Comparison of ENCODE assay signal across 17 cellular contexts in genomic region chr1:191804311-191804710, GRCh38.
DNase-seq lines count a peak whose midpoint lies in the region; ATAC-seq and TF ChIP-seq lines count a peak whose summit lies in the region.
"Had no signal": no experiment of that assay in that cellular context is flagged by ENCODE, and none has a peak within 500 bp of the region (broad histone marks: within the 10 kb centered on the region; RNA-seq: fewer than 3 reads in every experiment).

No MANE protein-coding gene starts in this region.

- H3K27me3 ChIP-seq in heart right ventricle: no peaks in the 10 kb centered on the region
- H3K27me3 ChIP-seq in SU-DHL-6 (ENCODE audit: low read length): no peaks in the 10 kb centered on the region
- H3K27me3 ChIP-seq in mesenchymal stem cell (ENCODE audit: control insufficient read depth in 1 of 2, insufficient read depth in 1 of 2, low read length in 2 of 2): no peaks in the 10 kb centered on the region
- H3K27me3 ChIP-seq in smooth muscle cell (ENCODE audit: low read depth): no peaks in the 10 kb centered on the region

- no peak overlapping the region for H3K18ac ChIP-seq in mesenchymal stem cell (ENCODE audit: low read depth in 1 of 2, low read length in 2 of 2)

- intact Hi-C loops in Right ventricle myocardium inferior (cut with DNase I): no loop called here
- intact Hi-C loops in heart right ventricle (cut with DNase I): no loop called here

- H4K20me1 ChIP-seq in SU-DHL-6 (ENCODE audit: low read depth, low read length) (no peaks in the 10 kb centered on the region), smooth muscle cell (ENCODE audit: low read depth) (no peaks in the 10 kb centered on the region)

- H3F3A ChIP-seq in SU-DHL-6 (ENCODE audit: insufficient read depth) (no peaks in the 10 kb centered on the region), smooth muscle cell (ENCODE audit: low read depth) (no peaks in the 10 kb centered on the region)

- H3K79me1 ChIP-seq in mesenchymal stem cell (replicated peaks; ENCODE audit: low read length, poor library complexity, severe bottlenecking): no peaks in the 10 kb centered on the region

- H3K23ac ChIP-seq in mesenchymal stem cell (ENCODE audit: low read length in 2 of 2): no peak overlapping the region

- 29 to 34% methylated on average over 3 of the region's 3 CpGs for WGBS in heart right ventricle, 2 donors
- no CpG with 5 or more reads among the region's 3 CpGs for WGBS in mesenchymal stem cell
- 86% methylated on average over 3 of the region's 3 CpGs for WGBS in smooth muscle cell (ENCODE audit: low lambda C conversion rate)

- H3K4me2 ChIP-seq in SU-DHL-6 (ENCODE audit: low read depth, low read length, poor library complexity, severe bottlenecking) (no peak overlapping the region), mesenchymal stem cell (ENCODE audit: low read length, poor library complexity, severe bottlenecking) (no peak overlapping the region), smooth muscle cell (no peak overlapping the region)

- H3K14ac ChIP-seq in mesenchymal stem cell (ENCODE audit: low read length in 2 of 2): no peak overlapping the region

- H3K9ac ChIP-seq in SU-DHL-6 (ENCODE audit: low read length) (no peak overlapping the region), mesenchymal stem cell (ENCODE audit: low read length) (no peak overlapping the region), smooth muscle cell (ENCODE audit: low read depth) (no peak overlapping the region)

- H2AFZ ChIP-seq in SU-DHL-6 (ENCODE audit: low read depth, low read length, severe bottlenecking) (peak overlapping the region; percentile 25), mesenchymal stem cell (ENCODE audit: low read depth, low read length) (no peak overlapping the region), smooth muscle cell (ENCODE audit: low read depth) (peak overlapping the region; percentile 21)

- no peaks in the 10 kb centered on the region for H3K9me2 ChIP-seq in SU-DHL-6 (replicated peaks; ENCODE audit: insufficient read depth, low read length)

- H2AK5ac ChIP-seq in mesenchymal stem cell (ENCODE audit: low read length, severe bottlenecking): no peak overlapping the region

- no peak overlapping the region for H4K8ac ChIP-seq in mesenchymal stem cell (ENCODE audit: low read length)

- H2BK120ac ChIP-seq in mesenchymal stem cell (ENCODE audit: low read depth, low read length): no peak overlapping the region

- H3K36me3 ChIP-seq in heart right ventricle: no peaks in the 10 kb centered on the region
- H3K36me3 ChIP-seq in SU-DHL-6 (ENCODE audit: low read length): no peaks in the 10 kb centered on the region
- H3K36me3 ChIP-seq in mesenchymal stem cell (ENCODE audit: control insufficient read depth in 1 of 2, insufficient read depth in 2 of 2, low read depth in 1 of 2, low read length in 2 of 2): no peaks in the 10 kb centered on the region
- H3K36me3 ChIP-seq in smooth muscle cell (ENCODE audit: low read depth): no peaks in the 10 kb centered on the region
- H3K36me3 ChIP-seq: HAP-1 had no signal

- H2BK12ac ChIP-seq in mesenchymal stem cell (ENCODE audit: low read length in 2 of 2): no peak overlapping the region

- H2BK5ac ChIP-seq in mesenchymal stem cell (ENCODE audit: low read depth, low read length, poor library complexity, severe bottlenecking): no peak overlapping the region

- TF ChIP-seq CTCF in heart right ventricle (IDR thresholded peaks at IDR 0.05): no peak
- TF ChIP-seq CTCF in SU-DHL-6 (IDR thresholded peaks at IDR 0.05; ENCODE audit: insufficient read depth, low read length, poor library complexity, severe bottlenecking): no peak
- no peak for TF ChIP-seq CTCF in smooth muscle cell (IDR thresholded peaks at IDR 0.05; ENCODE audit: borderline replicate concordance, insufficient read depth, poor library complexity, severe bottlenecking)

- H4K91ac ChIP-seq in mesenchymal stem cell (ENCODE audit: low read length): no peak overlapping the region

- H2BK15ac ChIP-seq in mesenchymal stem cell (ENCODE audit: low read depth, poor library complexity, severe bottlenecking): no peak overlapping the region

- H3K9me3 ChIP-seq in heart right ventricle: no peaks in the 10 kb centered on the region
- no peaks in the 10 kb centered on the region for H3K9me3 ChIP-seq in SU-DHL-6 (ENCODE audit: insufficient read depth, low read length)
- no peaks in the 10 kb centered on the region for H3K9me3 ChIP-seq in mesenchymal stem cell (ENCODE audit: control insufficient read depth, low read length)
- H3K9me3 ChIP-seq in smooth muscle cell (replicated peaks; ENCODE audit: low read depth): no peaks in the 10 kb centered on the region
- H3K9me3 ChIP-seq: HAP-1 had no signal

- H3K4ac ChIP-seq in mesenchymal stem cell (ENCODE audit: low read depth in 1 of 2, low read length in 2 of 2): no peak overlapping the region

- H3K4me3 ChIP-seq in heart right ventricle (no peak overlapping the region), SU-DHL-6 (ENCODE audit: insufficient read depth, low read length, poor library complexity, severe bottlenecking) (no peak overlapping the region), mesenchymal stem cell (ENCODE audit: insufficient read depth in 1 of 2, low read depth in 1 of 2, low read length in 2 of 2) (no peak overlapping the region), smooth muscle cell (no peak overlapping the region)
- H3K4me3 ChIP-seq: HAP-1 had no signal

- ATAC-seq in Right ventricle myocardium inferior (peak; percentile 31), heart right ventricle (no peak)

- DNase-seq in Right ventricle myocardium inferior (ENCODE audit: missing footprints) (no peak), heart right ventricle (no peak), mesenchymal stem cell (peak; percentile 2), smooth muscle cell (lab: John Stamatoyannopoulos, UW; ENCODE audit: unreplicated experiment) (no peak), nucleus accumbens (lab: John Stamatoyannopoulos, UW) (no peak), OCI-M1 (lab: John Stamatoyannopoulos, UW) (no peak), germinal center (ENCODE audit: low spot score) (no peak)
- DNase-seq: 8988T, DMS79 treated with DMSO at 0.1 percent for 48 hours, NCI-H1092 treated with DMSO at 0.1 percent for 48 hours, NCI-H146, NCI-H2081, NCI-H524, NCI-H82, SHP77 treated with DMSO at 0.1 percent for 48 hours had no signal

- H3K79me2 ChIP-seq in SU-DHL-6 (ENCODE audit: insufficient read depth, low read length) (no peaks in the 10 kb centered on the region), smooth muscle cell (ENCODE audit: low read depth) (no peaks in the 10 kb centered on the region)

- H3K4me1 ChIP-seq in heart right ventricle (no peaks in the 10 kb centered on the region), mesenchymal stem cell (ENCODE audit: control insufficient read depth, insufficient read depth, low read depth, low read length) (no peaks in the 10 kb centered on the region), smooth muscle cell (ENCODE audit: low read depth) (no peaks in the 10 kb centered on the region)
- H3K4me1 ChIP-seq: HAP-1 had no signal

- no peak overlapping the region for H3K27ac ChIP-seq in heart right ventricle
- no peak overlapping the region for H3K27ac ChIP-seq in SU-DHL-6 (ENCODE audit: low read depth, low read length)
- H3K27ac ChIP-seq in mesenchymal stem cell (ENCODE audit: low read length, poor library complexity, severe bottlenecking): no peak overlapping the region
- H3K27ac ChIP-seq in smooth muscle cell (ENCODE audit: low read depth): no peak overlapping the region
